In genomic region chr22:37357471-37357870, GRCh38 we compare ENCODE assay signal across 14 cellular contexts.
DNase-seq lines count a peak whose midpoint lies in the region; ATAC-seq, FAIRE-seq and TF ChIP-seq lines count a peak whose summit lies in the region.
"Had no signal": no experiment of that assay in that cellular context is flagged by ENCODE, and none has a peak within 500 bp of the region (broad histone marks: within the 10 kb centered on the region; RNA-seq: fewer than 3 reads in every experiment).

No MANE protein-coding gene starts in this region.

- FAIRE-seq in bronchial epithelial cell (lab: Jason Lieb, UNC) = peak; percentile 43
- FAIRE-seq: G401.6, GM12892, H1 had no signal

- H3K4ac ChIP-seq in trophoblast cell (ENCODE audit: low read depth, low read length) = no peak overlapping the region

- DNase-seq in AG09309 (ENCODE audit: low read depth) (peak; percentile 23), GM23248 (peak; percentile 60), bronchial epithelial cell (ENCODE audit: low read depth) (no peak), trophoblast cell (no peak), erythroblast (lab: John Stamatoyannopoulos, UW) (no peak), globus pallidus (ENCODE audit: low spot score) (no peak), lower lobe of right lung (no peak)
- DNase-seq: 8988T; CD4-positive, CD25-positive, alpha-beta regulatory T cell; DMS 273 treated with DMSO at 0.1 percent for 48 hours had no signal

- H4K20me1 ChIP-seq in GM23248 (ENCODE audit: insufficient read depth) = no peaks in the 10 kb centered on the region

- H3K23ac ChIP-seq in trophoblast cell (ENCODE audit: low read length) = no peak overlapping the region

- H3F3A ChIP-seq in GM23248 (ENCODE audit: insufficient read depth) = no peaks in the 10 kb centered on the region

- H3K4me2 ChIP-seq in GM23248 (ENCODE audit: unreplicated experiment) (no peak overlapping the region), trophoblast cell (ENCODE audit: low read length) (no peak overlapping the region)

- H4K12ac ChIP-seq in trophoblast cell (ENCODE audit: low read depth, low read length) = no peak overlapping the region

- H3K27me3 ChIP-seq in GM23248 (replicated peaks; ENCODE audit: insufficient read depth) = no peaks in the 10 kb centered on the region; the same call in 1 of the 2 replicates
- no peaks in the 10 kb centered on the region for H3K27me3 ChIP-seq in bronchial epithelial cell (ENCODE audit: control insufficient read depth, insufficient read depth, low read length)
- no peaks in the 10 kb centered on the region for H3K27me3 ChIP-seq in trophoblast cell (ENCODE audit: insufficient read depth, low read length)
- peaks cover 12% of the 10 kb centered on the region for H3K27me3 ChIP-seq in lower lobe of right lung (ENCODE audit: low read depth)

- no peak for ATAC-seq in lower lobe of right lung

- H3K36me3 ChIP-seq in GM23248 (ENCODE audit: low read depth) (no peaks in the 10 kb centered on the region), bronchial epithelial cell (ENCODE audit: control insufficient read depth, insufficient read depth, low read length) (no peaks in the 10 kb centered on the region), trophoblast cell (ENCODE audit: control insufficient read depth in 1 of 2, insufficient read depth in 2 of 2, low read length in 2 of 2) (no peaks in the 10 kb centered on the region), lower lobe of right lung (no peaks in the 10 kb centered on the region)
- H3K36me3 ChIP-seq: HAP-1 had no signal

- no peak overlapping the region for H4K8ac ChIP-seq in trophoblast cell (ENCODE audit: low read depth, low read length)

- H4K91ac ChIP-seq in trophoblast cell (ENCODE audit: low read depth, low read length) = no peak overlapping the region

- no peaks in the 10 kb centered on the region for H3K9me2 ChIP-seq in GM23248 (ENCODE audit: insufficient read depth)

- intact Hi-C loops in lower lobe of right lung (cut with DNase I) = no loop called here

- H3K4me1 ChIP-seq in GM23248 (ENCODE audit: insufficient read depth) (peaks cover 12% of the 10 kb centered on the region), trophoblast cell (ENCODE audit: control insufficient read depth in 1 of 2, insufficient read depth in 2 of 2, low read length in 2 of 2) (peaks cover 0 to 5% of the 10 kb centered on the region in 2 experiments), lower lobe of right lung (no peaks in the 10 kb centered on the region)
- H3K4me1 ChIP-seq: HAP-1 had no signal

- H2AFZ ChIP-seq in GM23248 = no peak overlapping the region
- no peak overlapping the region for H2AFZ ChIP-seq in trophoblast cell (ENCODE audit: insufficient read depth, low read length, poor library complexity)

- H2BK12ac ChIP-seq in trophoblast cell (ENCODE audit: low read length) = no peak overlapping the region

- no peak for TF ChIP-seq CTCF in AG09309 (IDR thresholded peaks at IDR 0.05; ENCODE audit: control insufficient read depth, insufficient read depth, low read depth, low read length, missing control alignments)
- TF ChIP-seq CTCF in bronchial epithelial cell (IDR thresholded peaks at IDR 0.05; ENCODE audit: insufficient read depth, low read length, severe bottlenecking) = no peak
- no peak for TF ChIP-seq CTCF in lower lobe of right lung (IDR thresholded peaks at IDR 0.05)

- H3K18ac ChIP-seq in trophoblast cell (ENCODE audit: low read length) = no peak overlapping the region

- no peaks in the 10 kb centered on the region for H3K79me2 ChIP-seq in GM23248 (ENCODE audit: insufficient read depth)
- peaks cover 3% of the 10 kb centered on the region for H3K79me2 ChIP-seq in trophoblast cell (ENCODE audit: control insufficient read depth, insufficient read depth, low read length, poor library complexity)

- H3K14ac ChIP-seq in trophoblast cell (ENCODE audit: low read length) = no peak overlapping the region

- H2BK5ac ChIP-seq in trophoblast cell (ENCODE audit: low read depth, low read length, poor library complexity) = no peak overlapping the region

- H3K27ac ChIP-seq in GM23248 (no peak overlapping the region), trophoblast cell (ENCODE audit: low read depth, low read length) (no peak overlapping the region), lower lobe of right lung (no peak overlapping the region)

- H3K4me3 ChIP-seq in AG09309 (ENCODE audit: control insufficient read depth, low read depth, low read length) (no peak overlapping the region), GM23248 (no peak overlapping the region), bronchial epithelial cell (ENCODE audit: low read depth, low read length) (no peak overlapping the region), trophoblast cell (ENCODE audit: low read depth, low read length) (no peak overlapping the region), lower lobe of right lung (no peak overlapping the region)
- H3K4me3 ChIP-seq: HAP-1 had no signal

- H2AK5ac ChIP-seq in trophoblast cell (ENCODE audit: low read length) = no peak overlapping the region

- H3K79me1 ChIP-seq in trophoblast cell (ENCODE audit: low read length) = peaks cover 3% of the 10 kb centered on the region

- H2BK120ac ChIP-seq in trophoblast cell (ENCODE audit: insufficient read depth, low read length, poor library complexity) = peak overlapping the region; percentile 10

- no peak overlapping the region for H3K9ac ChIP-seq in GM23248
- no peak overlapping the region for H3K9ac ChIP-seq in trophoblast cell (ENCODE audit: low read length)

- 32 to 37% methylated on average over 4 of the region's 4 CpGs for WGBS in GM23248 (ENCODE audit: low coverage in 1 of 2, low lambda C conversion rate in 2 of 2, missing lambda C conversion rate in 2 of 2), 2 experiments
- WGBS in trophoblast cell (ENCODE audit: extremely low coverage, insufficient coverage, insufficient read length) = no CpG with 5 or more reads among the region's 4 CpGs

- H3K9me3 ChIP-seq in GM23248 (ENCODE audit: low read depth) = no peaks in the 10 kb centered on the region
- H3K9me3 ChIP-seq in trophoblast cell (ENCODE audit: insufficient read depth, low read depth, low read length) = no peaks in the 10 kb centered on the region
- no peaks in the 10 kb centered on the region for H3K9me3 ChIP-seq in lower lobe of right lung
- H3K9me3 ChIP-seq: HAP-1 had no signal

- no peak for TF ChIP-seq POLR2A in erythroblast (IDR thresholded peaks at IDR 0.05; ENCODE audit: low read length)

- in situ Hi-C loops in GM23248 (cut with MboI) = no loop called here

Comparison
In these comparisons a context has a peak if more than half of its experiments do, and no peak if none do; other contexts are left out.
1. DNase-seq: peak in AG09309 (single experiment) and GM23248 (single experiment); none in bronchial epithelial cell (single experiment), trophoblast cell (0 of 2), erythroblast (0 of 2), globus pallidus (single experiment) and lower lobe of right lung (single experiment).